In the genomic region with DNA sequence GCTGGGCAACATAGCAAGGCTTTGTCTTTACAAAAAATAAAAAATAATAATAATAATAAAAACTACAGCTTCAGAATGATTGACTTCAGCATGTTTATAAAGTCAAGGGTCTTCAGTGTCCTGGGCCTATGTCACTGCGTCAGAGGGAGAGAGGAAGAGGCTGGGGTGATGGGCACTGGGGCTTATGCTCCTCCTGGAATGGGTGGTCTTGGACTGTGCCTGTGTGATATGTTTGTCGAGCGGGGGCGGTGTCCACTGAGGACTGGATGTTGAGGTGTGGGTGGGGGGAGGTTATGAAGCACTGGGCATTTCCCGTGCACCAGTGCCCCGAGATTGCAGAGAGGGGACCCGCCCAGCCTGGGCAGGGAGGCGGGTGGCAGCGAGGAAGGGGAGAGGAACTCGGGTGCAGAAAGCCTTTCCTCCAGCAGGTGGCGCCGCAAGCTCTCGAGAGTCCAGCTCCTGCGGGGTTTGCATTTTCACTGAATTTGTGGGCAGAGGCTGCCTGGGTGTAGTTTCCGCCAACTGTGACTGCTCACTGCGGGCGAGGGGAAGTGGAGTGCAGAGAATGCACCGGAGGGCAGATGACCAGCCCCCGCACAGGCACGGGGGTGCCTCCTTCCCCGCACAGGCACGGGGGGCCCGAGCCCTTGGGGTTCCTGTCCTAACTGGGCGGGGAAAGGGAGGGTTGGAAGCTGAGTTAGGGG, we compare ENCODE assay signal across 8 cellular contexts.
DNase-seq lines count a peak whose midpoint lies in the region; ATAC-seq, FAIRE-seq and TF ChIP-seq lines count a peak whose summit lies in the region.

No MANE protein-coding gene starts in this region.

- H3K4me1 ChIP-seq in kidney (ENCODE audit: control insufficient read depth in 1 of 2, insufficient read depth in 1 of 2, low read depth in 1 of 2, low read length in 2 of 2), result peaks cover 0 to 4% of the 10 kb centered on the region in 2 donors

- H3K9ac ChIP-seq in kidney (ENCODE audit: low read length in 2 of 2), result peak overlapping the region in 1 of 2 donors; percentile 43

- H3K36me3 ChIP-seq in bronchial epithelial cell (ENCODE audit: control insufficient read depth, insufficient read depth, low read length) (peaks cover 2% of the 10 kb centered on the region), kidney (ENCODE audit: control insufficient read depth in 1 of 2, insufficient read depth in 2 of 2, low read length in 2 of 2) (no peaks in the 10 kb centered on the region)

- H3K4me3 ChIP-seq in WI38 (ENCODE audit: low read depth, low read length) (peak overlapping the region; percentile 21; the same call in 1 of the 2 replicates), bronchial epithelial cell (ENCODE audit: low read depth, low read length) (no peak overlapping the region), kidney (ENCODE audit: low read length in 2 of 2) (peak overlapping the region in 1 of 2 donors; percentile 25)

- FAIRE-seq in bronchial epithelial cell (lab: Jason Lieb, UNC) (no peak), kidney (lab: Jason Lieb, UNC) (no peak)

- intact Hi-C loops in kidney (cut with DNase I), result loop anchor here (5.0 to 10.0 kb wide), 2 partner anchors 103 to 161 kb away; no protein-coding TSS in a partner anchor

- DNase-seq in AG08395 (ENCODE audit: low spot score) (peak; percentile 81), NCI-H2196 treated with DMSO at 0.1 percent for 48 hours (lab: John Stamatoyannopoulos, UW; ENCODE audit: unreplicated experiment) (peak; percentile 85), bronchial epithelial cell (ENCODE audit: low read depth) (peak; percentile 61), kidney (peak; percentile 96)
- DNase-seq in stimulated activated CD4-positive, alpha-beta T cell treated with anti-CD3 and anti-CD28 coated beads, Interleukin-1b, Interleukin-23, amount 100 ng/mL, for 1 hour (ENCODE audit: low read depth in 2 of 2), result peak; percentile 92 to 96

- peak; percentile 77 for ATAC-seq in GM18867 (IDR thresholded peaks at IDR 0.05; ENCODE audit: unreplicated experiment)
- peak; percentile 66 for ATAC-seq in HG03135 (IDR thresholded peaks at IDR 0.05; ENCODE audit: unreplicated experiment)

- H3K27ac ChIP-seq in kidney (ENCODE audit: low read depth in 2 of 2, low read length in 2 of 2), result no peak overlapping the region

- H3K9me3 ChIP-seq in kidney (ENCODE audit: control insufficient read depth in 1 of 2, low read length in 2 of 2), result no peaks in the 10 kb centered on the region

- H3K27me3 ChIP-seq in bronchial epithelial cell (ENCODE audit: control insufficient read depth, insufficient read depth, low read length), result no peaks in the 10 kb centered on the region

- TF ChIP-seq CTCF in WI38 (IDR thresholded peaks at IDR 0.05; ENCODE audit: low read depth, low read length) (peak; percentile 82), bronchial epithelial cell (IDR thresholded peaks at IDR 0.05; ENCODE audit: insufficient read depth, low read length, severe bottlenecking) (peak; percentile 96), kidney (IDR thresholded peaks at IDR 0.05; ENCODE audit: borderline replicate concordance, extremely low read depth, insufficient read depth) (peak; percentile 94)
